ENCODE assay signal across 9 cellular contexts in the genomic region with DNA sequence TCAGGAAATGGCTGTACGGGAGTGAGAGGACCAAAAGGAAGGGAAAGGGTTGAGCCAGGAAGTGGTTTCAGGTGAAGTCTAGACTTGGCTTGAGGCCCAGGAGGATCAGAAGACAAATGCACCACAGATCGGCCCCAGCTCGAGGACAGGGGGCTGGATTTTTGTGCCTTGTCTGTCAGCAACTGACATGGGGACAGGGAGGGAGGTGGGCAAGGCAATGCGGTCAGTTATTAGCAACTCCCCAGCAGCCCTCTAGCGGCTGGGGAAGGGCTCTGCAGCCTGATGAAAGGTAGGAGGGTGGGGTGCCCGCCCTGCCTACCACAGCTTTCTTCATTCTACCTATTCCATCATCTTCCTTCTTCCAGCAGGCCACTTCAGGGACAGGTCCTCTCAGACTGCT. TPM values are rescaled to one million over a fixed set of nuclear protein-coding genes. Genes with fewer than 3 reads are reported as not detected.
DNase-seq lines count a peak whose midpoint lies in the region; ATAC-seq and TF ChIP-seq lines count a peak whose summit lies in the region.
"Had no signal": no experiment of that assay in that cellular context is flagged by ENCODE, and none has a peak within 500 bp of the region (broad histone marks: within the 10 kb centered on the region; RNA-seq: fewer than 3 reads in every experiment).

No MANE protein-coding gene starts in this region.

- H3K9me3 Mint-ChIP-seq in Calu3 (ENCODE audit: low read depth, unreplicated experiment) (no peaks in the 10 kb centered on the region), osteocyte (ENCODE audit: unreplicated experiment) (no peaks in the 10 kb centered on the region)

- ATAC-seq in GM18858 (IDR thresholded peaks at IDR 0.05; ENCODE audit: unreplicated experiment), result peak; percentile 71
- ATAC-seq in HG03066 (IDR thresholded peaks at IDR 0.05; ENCODE audit: low read depth, unreplicated experiment), result peak; percentile 81
- no peak for ATAC-seq in HG03196 (IDR thresholded peaks at IDR 0.05; ENCODE audit: unreplicated experiment)

- TF ChIP-seq CTCF in Calu3 (IDR thresholded peaks at IDR 0.05; ENCODE audit: unreplicated experiment), result peak; percentile 76
- peak; percentile 52 for TF ChIP-seq CTCF in RWPE1 (conservative IDR thresholded peaks at IDR 0.05; ENCODE audit: low read depth)
- peak; percentile 78 for TF ChIP-seq CTCF in epithelial cell of proximal tubule (conservative IDR thresholded peaks at IDR 0.05; ENCODE audit: low read depth, low read length)
- peak; percentile 59 for TF ChIP-seq CTCF in osteocyte (IDR thresholded peaks at IDR 0.05)

- H3K4me3 Mint-ChIP-seq in Calu3 (ENCODE audit: low read depth, unreplicated experiment) (peak overlapping the region; percentile 20), osteocyte (ENCODE audit: unreplicated experiment) (no peak overlapping the region)

- no TSS peak for BruUV-seq in Calu3 (replicated peaks; lab: Mats Ljungman, UMichigan)

- H3K4me1 Mint-ChIP-seq in Calu3 (ENCODE audit: low read depth, unreplicated experiment) (peaks cover 9% of the 10 kb centered on the region), osteocyte (ENCODE audit: unreplicated experiment) (peaks cover 2% of the 10 kb centered on the region)

- DNase-seq in Calu3 (peak; percentile 55), RWPE1 (ENCODE audit: low spot score) (peak; percentile 41), epithelial cell of proximal tubule (ENCODE audit: low read depth) (no peak), osteocyte (ENCODE audit: extremely low spot score, unreplicated experiment) (no peak), NCI-H446 treated with DMSO at 0.1 percent for 48 hours (lab: John Stamatoyannopoulos, UW) (no peak)

- no peaks in the 10 kb centered on the region for H3K27me3 Mint-ChIP-seq in Calu3 (ENCODE audit: unreplicated experiment)
- no peaks in the 10 kb centered on the region for H3K27me3 Mint-ChIP-seq in osteocyte (ENCODE audit: unreplicated experiment)

- H3K36me3 Mint-ChIP-seq in Calu3 (ENCODE audit: insufficient read depth, unreplicated experiment) (no peaks in the 10 kb centered on the region), osteocyte (ENCODE audit: unreplicated experiment) (no peaks in the 10 kb centered on the region)

- intact Hi-C loops in Calu3 (cut with micrococcal nuclease; ENCODE audit: unreplicated experiment), result loop anchor here (5.0 to 10.0 kb wide), 2 partner anchors 173 to 295 kb away; no protein-coding TSS in a partner anchor

- H3K27ac ChIP-seq in RWPE1, result no peak overlapping the region

- H3K27ac Mint-ChIP-seq in Calu3 (ENCODE audit: unreplicated experiment) (no peak overlapping the region), osteocyte (ENCODE audit: unreplicated experiment) (no peak overlapping the region)

- H3K4me3 ChIP-seq in epithelial cell of proximal tubule (ENCODE audit: low read depth, low read length), result no peak overlapping the region

- CTCF ChIA-PET in Calu3 (lab: Charles Lee), result no interaction called here
- CTCF ChIA-PET in RWPE1 (lab: Yijun Ruan, JAX), result interaction anchor here (0.5 to 0.7 kb wide), 2 partner anchors 206 to 1028 kb away, joined by 3 read pairs; no protein-coding TSS in a partner anchor

- POLR2A ChIA-PET in RWPE1 (lab: Yijun Ruan, JAX; ENCODE audit: low non-redundant PET), result no interaction called here

RNA-seq across cellular contexts. Expression of gene CPO, which starts 50.0 kb away (rescaled TPM):
- 0.40 TPM in 1 of 2 replicates, not detected in the other for total RNA-seq in Calu3 (2022)
- total RNA-seq in epithelial cell of proximal tubule, result not detected in 2 replicates
- total RNA-seq in osteocyte, result not detected in 2 replicates
- total RNA-seq: skeletal muscle tissue had no signal

Comparison
In these comparisons a context has a peak if more than half of its experiments do, and no peak if none do; other contexts are left out.
1. DNase-seq: peak in Calu3 (single experiment) and RWPE1 (single experiment); none in epithelial cell of proximal tubule (single experiment), osteocyte (single experiment) and NCI-H446 treated with DMSO at 0.1 percent for 48 hours (single experiment).
2. Peak in every context shown above with its lines, with median percentiles within 50 percentile points of each other: CTCF ChIP-seq.